ENCODE assay signal across 1 cellular context in genomic region chr20:3364323-3365013, GRCh38.
TF ChIP-seq lines count a peak whose summit lies in the region.

No MANE protein-coding gene starts in this region.

TF ChIP-seq in HepG2, 621 proteins besides CTCF, POLR2A, EP300 and RAD21 (continued from another document):
- TF ChIP-seq FUBP1 (CRISPR knock-in tag; IDR thresholded peaks at IDR 0.05; ENCODE audit: borderline replicate concordance) (no peak), PCBP2 (optimal IDR thresholded peaks at IDR 0.05; ENCODE audit: low read depth, low read length, poor library complexity, severe bottlenecking) (peak; percentile 77)
TF ChIP-seq in HepG2: peak in this region for 2.
